ENCODE assay signal across 8 cellular contexts in the genomic region with DNA sequence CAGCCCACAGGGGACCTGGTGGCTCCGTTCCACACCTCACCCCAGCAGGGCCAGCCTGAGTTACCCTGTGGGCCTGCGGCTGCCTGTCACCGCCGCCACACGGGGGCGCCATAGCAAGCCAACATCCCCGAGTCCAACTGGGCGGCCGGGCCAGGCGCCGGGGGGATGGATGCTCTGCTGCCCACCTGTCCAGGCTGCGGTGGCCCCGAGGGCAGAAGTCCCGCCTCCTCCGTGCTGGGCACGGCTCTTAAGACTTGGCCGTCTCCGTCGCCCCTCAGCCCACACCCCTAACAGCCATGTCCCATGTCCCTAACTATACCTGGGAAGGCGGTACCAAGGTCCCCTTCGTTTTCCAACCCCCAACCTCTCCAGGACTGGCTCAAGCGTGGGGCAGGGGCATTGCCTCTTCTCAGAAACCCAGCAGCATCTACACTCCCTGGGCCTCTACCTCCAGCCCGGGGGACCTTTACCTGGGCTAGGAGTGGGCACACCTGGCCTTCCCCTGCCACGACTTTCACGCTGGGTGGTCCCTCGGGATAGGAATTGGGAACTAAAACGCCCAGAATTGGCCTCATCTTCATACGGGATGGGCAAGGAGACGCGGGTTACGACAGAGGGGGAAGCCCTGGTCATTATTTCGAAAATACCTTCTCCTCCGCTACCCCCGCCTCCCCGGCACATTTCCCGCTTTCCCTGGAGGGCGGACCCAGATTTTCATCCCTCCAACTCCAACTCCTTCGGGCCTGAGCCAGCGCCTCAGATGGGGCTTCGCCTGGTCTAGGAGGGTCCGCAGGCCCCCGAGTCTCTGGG. TPM values are rescaled to one million over a fixed set of nuclear protein-coding genes. Genes with fewer than 3 reads are reported as not detected.
DNase-seq lines count a peak whose midpoint lies in the region; ATAC-seq and TF ChIP-seq lines count a peak whose summit lies in the region.

No MANE protein-coding gene starts in this region.

- peak overlapping the region; percentile 37 to 58 for H3K9ac ChIP-seq in liver (ENCODE audit: low read depth in 1 of 2, low read length in 2 of 2)

- H3K27ac Mint-ChIP-seq in dendritic cell treated with granulocyte-macrophage colony-stimulating factor and Interleukin-4, amounts not matched to agents 40 ng/mL and 50 ng/mL, for 4 days = peak overlapping the region; percentile 83

- peaks cover 15% of the 10 kb centered on the region for H3K9me3 Mint-ChIP-seq in dendritic cell treated with granulocyte-macrophage colony-stimulating factor and Interleukin-4, amounts not matched to agents 40 ng/mL and 50 ng/mL, for 4 days

- H3K4me1 ChIP-seq in liver (ENCODE audit: control insufficient read depth in 4 of 4, insufficient read depth in 4 of 4, low read length in 3 of 4) = peaks cover 6 to 15% (median 12%) of the 10 kb centered on the region in 4 donors

- peak; percentile 86 for TF ChIP-seq CTCF in liver (IDR thresholded peaks at IDR 0.05; ENCODE audit: low read depth, low read length, missing input control)

- H3K36me3 Mint-ChIP-seq in dendritic cell treated with granulocyte-macrophage colony-stimulating factor and Interleukin-4, amounts not matched to agents 40 ng/mL and 50 ng/mL, for 4 days (ENCODE audit: low read depth) = no peaks in the 10 kb centered on the region

- WGBS in liver = under 1% methylated on average over 42 of the region's 42 CpGs

- H3K27ac ChIP-seq in liver (ENCODE audit: low read depth in 1 of 2, low read length in 2 of 2) = peak overlapping the region; percentile 88 to 89

- TF ChIP-seq RAD21 in liver (IDR thresholded peaks at IDR 0.05) = peak; percentile 74 to 84

- ATAC-seq in HG03045 (IDR thresholded peaks at IDR 0.05; ENCODE audit: unreplicated experiment) = peak; percentile 29

- H3K4me1 Mint-ChIP-seq in dendritic cell treated with granulocyte-macrophage colony-stimulating factor and Interleukin-4, amounts not matched to agents 40 ng/mL and 50 ng/mL, for 4 days (ENCODE audit: low read depth) = peaks cover 14% of the 10 kb centered on the region

- peaks cover 55% of the 10 kb centered on the region for H3K27me3 Mint-ChIP-seq in dendritic cell treated with granulocyte-macrophage colony-stimulating factor and Interleukin-4, amounts not matched to agents 40 ng/mL and 50 ng/mL, for 4 days

- H3K36me3 ChIP-seq in liver (ENCODE audit: control insufficient read depth in 4 of 4, insufficient read depth in 3 of 4, low read depth in 1 of 4, low read length in 3 of 4) = no peaks in the 10 kb centered on the region

- peak overlapping the region; percentile 43 to 98 (median 71) for H3K4me3 ChIP-seq in liver (ENCODE audit: low read depth in 1 of 3, low read length in 3 of 3)

- intact Hi-C loops in dendritic cell treated with granulocyte-macrophage colony-stimulating factor and Interleukin-4, amounts not matched to agents 40 ng/mL and 50 ng/mL, for 4 days (cut with micrococcal nuclease) = loop anchor here (1.0 to 2.0 kb wide), 2 partner anchors 202 kb away; partner anchors contain the start of genes CCNK and SETD3

- H3K27me3 ChIP-seq in liver (ENCODE audit: control insufficient read depth in 4 of 4, insufficient read depth in 4 of 4, low read length in 3 of 4) = no peaks in the 10 kb centered on the region

- H3K4me3 Mint-ChIP-seq in dendritic cell treated with granulocyte-macrophage colony-stimulating factor and Interleukin-4, amounts not matched to agents 40 ng/mL and 50 ng/mL, for 4 days = peak overlapping the region; percentile 89

- DNase-seq in NCI-H2029 (lab: John Stamatoyannopoulos, UW) = peak; percentile 31
- no peak for DNase-seq in NCI-H2029 treated with DMSO at 0.1 percent for 48 hours (lab: John Stamatoyannopoulos, UW)
- peak; percentile 54 for DNase-seq in NCI-H2227 treated with DMSO at 0.1 percent for 48 hours (lab: John Stamatoyannopoulos, UW)
- peak; percentile 80 for DNase-seq in activated CD4-positive, alpha-beta T cell treated with anti-CD3 and anti-CD28 coated beads, Interleukin-2, amount 50 U/mL, for 1 hour
- peak; percentile 66 for DNase-seq in stimulated activated CD4-positive, alpha-beta T cell treated with anti-CD3 and anti-CD28 coated beads, Interleukin-2, amount 100 ng/mL, for 4 hours (ENCODE audit: low read depth)

- H3K9me3 ChIP-seq in liver (ENCODE audit: control insufficient read depth in 4 of 4, low read length in 3 of 4) = peaks cover 0 to 3% (median 1%) of the 10 kb centered on the region in 4 donors

TF ChIP-seq in liver, 16 proteins besides CTCF, POLR2A, EP300 and RAD21:
- TF ChIP-seq ATF3 (IDR thresholded peaks at IDR 0.05) = no peak
- no peak for TF ChIP-seq JUND (IDR thresholded peaks at IDR 0.05)
- peak in 1 of 2 donors; percentile 6 for TF ChIP-seq HNF4A (conservative IDR thresholded peaks at IDR 0.05)
- no peak for TF ChIP-seq HNF4G (IDR thresholded peaks at IDR 0.05)
- TF ChIP-seq RXRA (IDR thresholded peaks at IDR 0.05) = no peak
- no peak for TF ChIP-seq FOXA1 (IDR thresholded peaks at IDR 0.05)

RNA-seq across cellular contexts. Expression of gene CYP46A1, which starts 1.1 kb away (rescaled TPM):
- under 1 TPM; 0.14 to 0.92 TPM for total RNA-seq in liver
- polyA plus RNA-seq in liver = under 1 TPM; 0.43 to 0.53 TPM

RNA-seq across cellular contexts. Expression of gene HHIPL1, which starts 38.1 kb away (rescaled TPM):
- total RNA-seq in liver = 1 to 10 TPM; 1.0 to 1.7 TPM
- polyA plus RNA-seq in liver = under 1 TPM; 0.96 to 0.99 TPM
